In genomic region chr13:30403491-30403890, GRCh38 we compare ENCODE assay signal across 1 cellular context.
TF ChIP-seq lines count a peak whose summit lies in the region.

No MANE protein-coding gene starts in this region.

TF ChIP-seq in GM23338, 12 proteins besides CTCF, POLR2A, EP300 and RAD21 (continued from another document):
- TF ChIP-seq REST (IDR thresholded peaks at IDR 0.05; ENCODE audit: unreplicated experiment) (no peak), ZNF331 (CRISPR knock-in tag; IDR thresholded peaks at IDR 0.05; ENCODE audit: low read depth) (no peak), CREB1 (CRISPR knock-in tag; IDR thresholded peaks at IDR 0.05; ENCODE audit: low read depth) (no peak), ZNF462 (CRISPR knock-in tag; IDR thresholded peaks at IDR 0.05) (no peak), EZH2 (IDR thresholded peaks at IDR 0.05; ENCODE audit: low read depth, unreplicated experiment) (no peak), POLR2AphosphoS5 (IDR thresholded peaks at IDR 0.05; ENCODE audit: low read depth) (no peak), NANOG (IDR thresholded peaks at IDR 0.05; ENCODE audit: borderline replicate concordance) (no peak), STAT1 (IDR thresholded peaks at IDR 0.05; ENCODE audit: unreplicated experiment) (no peak), EZH2phosphoT487 (IDR thresholded peaks at IDR 0.05; ENCODE audit: unreplicated experiment) (no peak)
TF ChIP-seq in GM23338: peak in this region for 0.
